Comparison of ENCODE assay signal across 29 cellular contexts in the genomic region with DNA sequence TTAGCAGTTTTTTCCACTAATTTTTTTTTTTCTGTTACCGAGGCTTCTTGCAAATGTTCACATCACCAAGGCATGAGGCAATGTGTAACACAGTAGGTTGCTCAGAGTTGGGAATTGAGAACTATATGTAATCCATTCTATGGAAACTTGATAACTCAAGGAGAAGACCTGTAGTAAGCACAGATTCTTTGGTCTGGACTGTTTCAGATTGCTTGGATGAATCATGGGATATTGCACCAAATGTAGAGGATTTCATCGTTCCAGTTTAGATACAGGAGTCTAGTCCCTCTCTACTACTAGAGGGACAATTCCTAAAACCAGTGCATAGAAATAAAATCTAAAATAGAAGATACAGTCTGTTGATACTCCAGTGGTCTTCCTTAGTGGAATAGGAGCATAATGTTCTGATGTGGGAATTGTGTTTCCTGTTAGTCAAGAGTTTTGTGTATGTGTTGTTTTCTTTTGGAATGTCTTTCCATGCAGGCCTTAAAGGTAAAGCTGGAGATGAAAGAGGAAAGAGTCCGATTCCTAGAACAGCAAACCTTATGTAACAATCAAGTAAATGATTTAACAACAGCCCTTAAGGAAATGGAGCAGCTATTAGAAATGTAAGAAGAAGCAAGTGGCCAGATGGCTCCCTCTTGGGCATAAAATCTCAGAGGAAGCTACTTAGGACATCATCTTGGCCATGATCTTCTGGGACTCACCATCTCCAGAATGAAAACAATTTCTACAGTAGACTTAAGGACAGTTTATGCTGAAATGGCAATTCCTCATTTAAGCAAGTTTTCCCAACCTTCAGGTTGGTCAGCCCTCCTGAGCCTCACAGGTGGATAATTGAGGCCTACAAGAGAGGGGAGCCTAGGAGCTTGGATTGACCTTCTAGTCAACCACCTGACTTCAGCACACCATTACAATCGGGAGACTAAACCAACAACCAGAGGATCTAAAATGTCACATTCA. TPM values are rescaled to one million over a fixed set of nuclear protein-coding genes. Genes with fewer than 3 reads are reported as not detected.
DNase-seq lines count a peak whose midpoint lies in the region; ATAC-seq and TF ChIP-seq lines count a peak whose summit lies in the region.
"Had no signal": no experiment of that assay in that cellular context is flagged by ENCODE, and none has a peak within 500 bp of the region (broad histone marks: within the 10 kb centered on the region; RNA-seq: fewer than 3 reads in every experiment).

No MANE protein-coding gene starts in this region.

- peaks cover 2% of the 10 kb centered on the region for H3K27me3 Mint-ChIP-seq in endothelial cell (ENCODE audit: unreplicated experiment)
- H3K27me3 Mint-ChIP-seq: B cell; stimulated activated naive CD8-positive, alpha-beta T cell treated with anti-CD3 and anti-CD28 coated beads, Interleukin-15, Interleukin-2, amounts not matched to agents 100 ng/mL and 50 ng/mL, for 24 hours had no signal

- no peak overlapping the region for H3K4me3 ChIP-seq in neutrophil (ENCODE audit: low read depth in 1 of 2, low read length in 1 of 2)
- H3K4me3 ChIP-seq: lower lobe of right lung, neural progenitor cell, psoas muscle, SK-N-MC, tibial artery had no signal

- no peaks in the 10 kb centered on the region for H3K9me3 Mint-ChIP-seq in endothelial cell (ENCODE audit: unreplicated experiment)
- H3K9me3 Mint-ChIP-seq: neural progenitor cell; stimulated activated naive CD8-positive, alpha-beta T cell treated with anti-CD3 and anti-CD28 coated beads, Interleukin-15, Interleukin-2, amounts not matched to agents 100 ng/mL and 50 ng/mL, for 24 hours; T-helper 2 cell treated with Interferon-gamma antibody and Interleukin-4, amounts not matched to agents 5 μg/mL and 100 μg/mL, for 36 hours had no signal

- H3K4me3 Mint-ChIP-seq in endothelial cell (ENCODE audit: unreplicated experiment): peak overlapping the region; percentile 16
- H3K4me3 Mint-ChIP-seq: B cell; neural progenitor cell; stimulated activated naive CD8-positive, alpha-beta T cell treated with anti-CD3 and anti-CD28 coated beads, Interleukin-15, Interleukin-2, amounts not matched to agents 100 ng/mL and 50 ng/mL, for 24 hours; T-helper 2 cell treated with Interferon-gamma antibody and Interleukin-4, amounts not matched to agents 5 μg/mL and 100 μg/mL, for 36 hours had no signal

- CTCF ChIA-PET in RWPE1 (lab: Yijun Ruan, JAX): no interaction called here

- no peaks in the 10 kb centered on the region for H3K4me1 Mint-ChIP-seq in endothelial cell (ENCODE audit: unreplicated experiment)
- H3K4me1 Mint-ChIP-seq: neural progenitor cell had no signal

- POLR2A ChIA-PET in RWPE1 (lab: Yijun Ruan, JAX; ENCODE audit: low non-redundant PET): no interaction called here

- no peak overlapping the region for H3K27ac Mint-ChIP-seq in endothelial cell (ENCODE audit: unreplicated experiment)
- H3K27ac Mint-ChIP-seq: B cell; neural progenitor cell; stimulated activated naive CD8-positive, alpha-beta T cell treated with anti-CD3 and anti-CD28 coated beads, Interleukin-15, Interleukin-2, amounts not matched to agents 100 ng/mL and 50 ng/mL, for 24 hours; T-helper 2 cell treated with Interferon-gamma antibody and Interleukin-4, amounts not matched to agents 5 μg/mL and 100 μg/mL, for 36 hours had no signal

- no peaks in the 10 kb centered on the region for H3K9me3 ChIP-seq in neutrophil
- H3K9me3 ChIP-seq: lower lobe of right lung, psoas muscle, tibial artery had no signal

- peaks cover 26% of the 10 kb centered on the region for H3K36me3 Mint-ChIP-seq in endothelial cell (ENCODE audit: low read depth, unreplicated experiment)

- peak overlapping the region; percentile 39; the same call in 1 of the 2 replicates for H3K27ac ChIP-seq in RWPE1
- peak overlapping the region; percentile 42 for H3K27ac ChIP-seq in neutrophil
- H3K27ac ChIP-seq: lower lobe of right lung, neural progenitor cell, psoas muscle, SK-N-MC, tibial artery, WERI-Rb-1 had no signal

- H3K4me1 ChIP-seq in neutrophil (ENCODE audit: control insufficient read depth in 1 of 2, insufficient read depth in 1 of 2, low read depth in 1 of 2, low read length in 1 of 2): peaks cover 57 to 67% of the 10 kb centered on the region in 2 experiments
- H3K4me1 ChIP-seq: neural progenitor cell, tibial artery had no signal

- H3K36me3 ChIP-seq in neutrophil: peaks cover 28% of the 10 kb centered on the region

- ATAC-seq in GM19328 (IDR thresholded peaks at IDR 0.05; ENCODE audit: unreplicated experiment): no peak
- ATAC-seq: lower lobe of right lung, psoas muscle had no signal

- DNase-seq in EH (ENCODE audit: low read depth) (peak; percentile 12), RWPE1 (ENCODE audit: low spot score) (no peak), endothelial cell (ENCODE audit: low spot score) (no peak), occipital lobe (lab: John Stamatoyannopoulos, UW) (no peak)
- DNase-seq in stimulated activated CD4-positive, alpha-beta T cell treated with anti-CD3 and anti-CD28 coated beads, Interleukin-2, amount 100 ng/mL, for 24 hours: no peak
- DNase-seq: activated CD4-positive, alpha-beta T cell treated with anti-CD3 and anti-CD28 coated beads, Interleukin-2, amount 50 U/mL, for 4 hours; activated CD8-positive, alpha-beta memory T cell treated with anti-CD3 and anti-CD28 coated beads, Interleukin-2, amount 50 U/mL, for 48 hours; activated effector memory CD4-positive, alpha-beta T cell treated with anti-CD3 and anti-CD28 coated beads, Interleukin-2, amount 50 U/mL, for 16 hours; cortex of kidney; DMS53; foreskin melanocyte; GF-D8; GOT3; hypothalamus; lower lobe of right lung; NCI-H1105 treated with DMSO at 0.1 percent for 48 hours; NCI-H2081; psoas muscle; small intestine; stimulated activated CD4-positive, alpha-beta T cell treated with anti-CD3 and anti-CD28 coated beads, Interleukin-4, amount 100 ng/mL, for 24 hours; tibial artery; WERI-Rb-1 had no signal

- no peaks in the 10 kb centered on the region for H3K27me3 ChIP-seq in neutrophil
- H3K27me3 ChIP-seq: neural progenitor cell, tibial artery had no signal

- no peak for TF ChIP-seq CTCF in RWPE1 (conservative IDR thresholded peaks at IDR 0.05; ENCODE audit: low read depth)
- TF ChIP-seq CTCF in endothelial cell (IDR thresholded peaks at IDR 0.05; ENCODE audit: unreplicated experiment): no peak
- TF ChIP-seq CTCF in neutrophil (IDR thresholded peaks at IDR 0.05): no peak

RNA-seq across cellular contexts. Expression of a gene that starts 10.7 kb away (rescaled TPM):
- total RNA-seq in endothelial cell (ENCODE audit: unreplicated experiment) (26.0 TPM), occipital lobe (17.8 TPM)

RNA-seq across cellular contexts. Expression of a gene that starts 12.3 kb away (rescaled TPM):
- total RNA-seq in endothelial cell (ENCODE audit: unreplicated experiment) (56.2 TPM), occipital lobe (22.1 TPM)

RNA-seq across cellular contexts. Expression of a gene that starts 35.2 kb away (rescaled TPM):
- total RNA-seq in endothelial cell (ENCODE audit: unreplicated experiment) (3.6 TPM), occipital lobe (9.2 TPM)

RNA-seq across cellular contexts. Expression of a gene that starts 42.4 kb away (rescaled TPM):
- not detected for total RNA-seq in endothelial cell (ENCODE audit: unreplicated experiment)
- total RNA-seq in occipital lobe: not detected
- total RNA-seq: B cell, lower lobe of right lung, psoas muscle had no signal

RNA-seq across cellular contexts. Expression of a gene that starts 47.5 kb away (rescaled TPM):
- total RNA-seq in endothelial cell (ENCODE audit: unreplicated experiment) (20.4 TPM), occipital lobe (10.6 TPM)
